In the genomic region with DNA sequence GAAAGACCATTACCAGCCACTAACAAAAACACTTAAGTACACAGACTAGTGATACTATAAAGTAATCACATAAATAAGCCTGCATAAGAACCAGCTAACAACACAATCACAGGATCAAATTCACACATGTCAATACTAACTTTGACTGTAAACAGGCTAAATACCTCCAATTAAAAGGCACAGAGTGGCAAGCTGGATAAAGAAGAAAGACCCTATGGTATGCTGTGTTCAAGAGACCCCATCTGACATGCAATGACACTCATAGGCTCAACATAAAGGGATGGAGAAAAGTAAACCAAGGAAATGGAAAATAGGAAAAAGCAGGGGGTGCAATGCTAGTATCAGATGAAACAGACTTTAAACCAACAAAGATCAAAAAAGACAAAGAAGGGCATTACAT, we compare ENCODE assay signal across 34 cellular contexts.
"Had no signal": no experiment of that assay in that cellular context is flagged by ENCODE, and none has a peak within 500 bp of the region (broad histone marks: within the 10 kb centered on the region; RNA-seq: fewer than 3 reads in every experiment).

No MANE protein-coding gene starts in this region.

- H3K4me3 ChIP-seq: MG63 had no signal

- DNase-seq: Karpas-422, Kasumi-1, MG63, MM.1S, MV-4-11, NCI-H1048, NCI-H1092, NCI-H1092 treated with DMSO at 0.1 percent for 48 hours, NCI-H1105, NCI-H1105 treated with DMSO at 0.1 percent for 48 hours, NCI-H1417, NCI-H1417 treated with DMSO at 0.1 percent for 48 hours, NCI-H1436, NCI-H1436 treated with DMSO at 0.1 percent for 48 hours, NCI-H146, NCI-H1694, NCI-H1694 treated with DMSO at 0.1 percent for 48 hours, NCI-H187, NCI-H187 treated with DMSO at 0.1 percent for 48 hours, NCI-H1930, NCI-H2029, NCI-H2029 treated with DMSO at 0.1 percent for 48 hours, NCI-H2081, NCI-H2081 treated with DMSO at 0.1 percent for 48 hours, NCI-H2107, NCI-H2171, NCI-H2171 treated with DMSO at 0.1 percent for 48 hours, NCI-H2227 treated with DMSO at 0.1 percent for 48 hours, NCI-H226, NCI-H345, NCI-H446, NCI-H446 treated with DMSO at 0.1 percent for 48 hours, NCI-H510A, NCI-H510A treated with DMSO at 0.1 percent for 48 hours had no signal

- H3K36me3 ChIP-seq: MG63 had no signal

- H3K27me3 ChIP-seq: MG63 had no signal
